Comparison of ENCODE assay signal across 11 cellular contexts in genomic region chr17:60461584-60461983, GRCh38. TPM values are rescaled to one million over a fixed set of nuclear protein-coding genes. Genes with fewer than 3 reads are reported as not detected.
"Had no signal": no experiment of that assay in that cellular context is flagged by ENCODE, and none has a peak within 500 bp of the region (broad histone marks: within the 10 kb centered on the region; RNA-seq: fewer than 3 reads in every experiment).

No MANE protein-coding gene starts in this region.

- H3K4me1 ChIP-seq: HAP-1 had no signal

- H2AFZ ChIP-seq: GM23248 had no signal

- H3K9ac ChIP-seq: GM23248 had no signal

- ATAC-seq: HCT116 had no signal

- H3K27ac ChIP-seq: GM23248 had no signal

- DNase-seq: GM23248, GOT3, H7, HFFc6, KG1 had no signal

- FAIRE-seq: HTR-8/SVneo had no signal

- H3K4me3 ChIP-seq: GM23248, HAP-1 had no signal

RNA-seq across cellular contexts. Expression of gene CHCT1, which starts 39.3 kb away (rescaled TPM):
- total RNA-seq: GM23248, H4, H7, HFFc6, HT-29 had no signal
- polyA plus RNA-seq: GM23248, IgD-negative memory B cell had no signal
